ENCODE assay signal across 13 cellular contexts in genomic region chr4:7767966-7768365, GRCh38.
DNase-seq lines count a peak whose midpoint lies in the region; ATAC-seq and TF ChIP-seq lines count a peak whose summit lies in the region.
"Had no signal": no experiment of that assay in that cellular context is flagged by ENCODE, and none has a peak within 500 bp of the region (broad histone marks: within the 10 kb centered on the region; RNA-seq: fewer than 3 reads in every experiment).

No MANE protein-coding gene starts in this region.

- POLR2A ChIA-PET in activated CD8-positive, alpha-beta T cell treated with anti-CD3 and anti-CD28 coated beads, Interleukin-2, amount 10 ng/mL, durations not matched to agents 7 days and 5 days (lab: Charles Lee) = no interaction called here

- peaks cover 14% of the 10 kb centered on the region for H3K4me1 ChIP-seq in left ventricle myocardium inferior

- H3K9me3 ChIP-seq in left ventricle myocardium inferior (replicated peaks) = no peaks in the 10 kb centered on the region

- TF ChIP-seq CTCF in left ventricle myocardium inferior (IDR thresholded peaks at IDR 0.05; ENCODE audit: borderline replicate concordance) (no peak), chondrocyte (IDR thresholded peaks at IDR 0.05) (no peak)

- no peaks in the 10 kb centered on the region for H3K27me3 ChIP-seq in left ventricle myocardium inferior (ENCODE audit: low read depth)

- CTCF ChIA-PET in activated CD8-positive, alpha-beta T cell treated with anti-CD3 and anti-CD28 coated beads, Interleukin-2, amount 10 ng/mL, durations not matched to agents 7 days and 5 days (lab: Charles Lee) = interaction anchor here (1.3 to 5.5 kb wide), 2 partner anchors 33 to 37 kb away, joined by 4 to 70 read pairs; no protein-coding TSS in a partner anchor

- no peak overlapping the region for H3K4me3 Mint-ChIP-seq in chondrocyte (ENCODE audit: unreplicated experiment)
- H3K4me3 Mint-ChIP-seq in activated CD8-positive, alpha-beta T cell treated with anti-CD3 and anti-CD28 coated beads, Interleukin-2, amount 10 ng/mL, durations not matched to agents 7 days and 5 days = no peak overlapping the region
- H3K4me3 Mint-ChIP-seq: CD4-positive, alpha-beta memory T cell had no signal

- no peaks in the 10 kb centered on the region for H3K27me3 Mint-ChIP-seq in chondrocyte (ENCODE audit: low read depth)
- no peaks in the 10 kb centered on the region for H3K27me3 Mint-ChIP-seq in activated CD8-positive, alpha-beta T cell treated with anti-CD3 and anti-CD28 coated beads, Interleukin-2, amount 10 ng/mL, durations not matched to agents 7 days and 5 days (ENCODE audit: low read depth)
- H3K27me3 Mint-ChIP-seq: CD4-positive, alpha-beta memory T cell had no signal

- no peak overlapping the region for H3K27ac Mint-ChIP-seq in chondrocyte (ENCODE audit: unreplicated experiment)
- no peak overlapping the region for H3K27ac Mint-ChIP-seq in activated CD8-positive, alpha-beta T cell treated with anti-CD3 and anti-CD28 coated beads, Interleukin-2, amount 10 ng/mL, durations not matched to agents 7 days and 5 days

- no peak for ATAC-seq in Right ventricle myocardium superior (ENCODE audit: poor library complexity)
- ATAC-seq in activated CD8-positive, alpha-beta T cell treated with anti-CD3 and anti-CD28 coated beads, Interleukin-2, amount 10 ng/mL, durations not matched to agents 7 days and 5 days = no peak
- ATAC-seq: GM12878 had no signal

- H3K36me3 ChIP-seq in left ventricle myocardium inferior = peaks cover 26% of the 10 kb centered on the region

- DNase-seq in left ventricle myocardium inferior (peak; percentile 7), Right ventricle myocardium superior (no peak), chondrocyte (ENCODE audit: low spot score) (peak; percentile 68), posterior vena cava (ENCODE audit: low spot score) (peak; percentile 48), AG08395 (ENCODE audit: low spot score) (no peak), NCI-H748 treated with DMSO at 0.1 percent for 48 hours (lab: John Stamatoyannopoulos, UW) (no peak)
- DNase-seq in activated CD8-positive, alpha-beta T cell treated with anti-CD3 and anti-CD28 coated beads, Interleukin-2, amount 10 ng/mL, durations not matched to agents 7 days and 5 days = no peak
- DNase-seq: AML-193; C1 segment of cervical spinal cord; CD4-positive, alpha-beta memory T cell; DMS79 had no signal

- H3K4me1 Mint-ChIP-seq in chondrocyte (ENCODE audit: low read depth) = peaks cover 8% of the 10 kb centered on the region
- peaks cover 24% of the 10 kb centered on the region for H3K4me1 Mint-ChIP-seq in activated CD8-positive, alpha-beta T cell treated with anti-CD3 and anti-CD28 coated beads, Interleukin-2, amount 10 ng/mL, durations not matched to agents 7 days and 5 days (ENCODE audit: low read depth)

- H3K4me3 ChIP-seq in left ventricle myocardium inferior = no peak overlapping the region
- H3K4me3 ChIP-seq: GM12878 had no signal

- no peak overlapping the region for H3K27ac ChIP-seq in left ventricle myocardium inferior (replicated peaks)
- H3K27ac ChIP-seq: 22Rv1 had no signal

- intact Hi-C loops in left ventricle myocardium inferior (cut with micrococcal nuclease) (no loop called here), Right ventricle myocardium superior (cut with DNase I) (no loop called here), posterior vena cava (cut with DNase I) (loop anchor here in 1 of 2 donors (1.0 kb wide), 1 partner anchor 28 kb away; no protein-coding TSS in a partner anchor)

- peaks cover 50% of the 10 kb centered on the region for H3K36me3 Mint-ChIP-seq in chondrocyte (ENCODE audit: low read depth)
- no peaks in the 10 kb centered on the region for H3K36me3 Mint-ChIP-seq in activated CD8-positive, alpha-beta T cell treated with anti-CD3 and anti-CD28 coated beads, Interleukin-2, amount 10 ng/mL, durations not matched to agents 7 days and 5 days (ENCODE audit: low read depth)

- no peaks in the 10 kb centered on the region for H3K9me3 Mint-ChIP-seq in chondrocyte (ENCODE audit: low read depth)
- H3K9me3 Mint-ChIP-seq in activated CD8-positive, alpha-beta T cell treated with anti-CD3 and anti-CD28 coated beads, Interleukin-2, amount 10 ng/mL, durations not matched to agents 7 days and 5 days (ENCODE audit: insufficient read depth) = no peaks in the 10 kb centered on the region
- H3K9me3 Mint-ChIP-seq: CD4-positive, alpha-beta memory T cell had no signal

Comparison
In these comparisons a context has a peak if more than half of its experiments do, and no peak if none do; other contexts are left out.
1. DNase-seq: peak in left ventricle myocardium inferior (single experiment), chondrocyte (single experiment) and posterior vena cava (single experiment); none in Right ventricle myocardium superior (single experiment), activated CD8-positive, alpha-beta T cell treated with anti-CD3 and anti-CD28 coated beads, Interleukin-2, amount 10 ng/mL, durations not matched to agents 7 days and 5 days (single experiment), AG08395 (single experiment) and NCI-H748 treated with DMSO at 0.1 percent for 48 hours (single experiment).